Comparison of ENCODE assay signal across 7 cellular contexts in the genomic region with DNA sequence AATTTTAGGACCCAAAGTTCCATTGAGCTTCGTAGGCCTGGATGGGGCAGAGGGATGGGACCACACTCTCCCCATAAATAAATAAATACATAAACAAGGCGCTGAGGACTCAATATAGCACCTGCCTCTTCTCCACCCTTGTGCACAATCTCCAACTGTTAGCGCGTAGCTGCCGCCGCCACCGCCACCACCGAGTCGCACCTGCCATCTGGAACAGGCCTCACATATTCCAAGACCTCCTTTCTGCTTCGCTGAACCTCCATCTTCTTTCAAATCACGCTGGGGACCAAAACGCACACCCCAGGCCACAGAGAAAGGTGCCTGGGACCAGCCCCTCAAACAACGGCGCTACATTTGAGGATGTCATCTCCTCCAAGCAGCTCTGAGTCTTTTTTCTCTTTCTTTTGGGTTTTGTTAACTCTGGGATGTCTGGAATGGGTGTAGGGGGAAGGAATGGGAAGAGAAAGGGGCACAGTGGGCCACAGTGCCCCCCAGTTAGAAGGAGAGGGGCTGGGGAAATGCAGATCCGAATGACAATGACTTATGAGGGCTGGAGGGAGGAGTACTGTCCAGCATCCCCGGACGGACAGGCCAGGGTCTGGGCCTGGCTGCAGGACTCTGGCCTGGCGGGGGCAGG. TPM values are rescaled to one million over a fixed set of nuclear protein-coding genes. Genes with fewer than 3 reads are reported as not detected.
DNase-seq lines count a peak whose midpoint lies in the region; ATAC-seq and TF ChIP-seq lines count a peak whose summit lies in the region.

No MANE protein-coding gene starts in this region.

- peaks cover 4% of the 10 kb centered on the region for H3K23me2 ChIP-seq in H9 (ENCODE audit: insufficient read length, low read depth, low read length, poor library complexity, severe bottlenecking)

- H3K4me3 ChIP-seq in trophoblast cell (ENCODE audit: low read depth, low read length) = no peak overlapping the region

- H3K18ac ChIP-seq in H9 (ENCODE audit: insufficient read length, low read depth, low read length) (no peak overlapping the region), trophoblast cell (ENCODE audit: low read length) (peak overlapping the region; percentile 20)

- H4K91ac ChIP-seq in H9 (ENCODE audit: insufficient read length, low read depth, low read length) (no peak overlapping the region), trophoblast cell (ENCODE audit: low read depth, low read length) (peak overlapping the region; percentile 63)

- H3K27me3 ChIP-seq in H9 (ENCODE audit: insufficient read depth, low read length) (peaks cover 3% of the 10 kb centered on the region; the same call in 1 of the 2 replicates), trophoblast cell (ENCODE audit: insufficient read depth, low read length) (no peaks in the 10 kb centered on the region), foreskin keratinocyte (peaks cover 32% of the 10 kb centered on the region)

- H2BK5ac ChIP-seq in H9 (ENCODE audit: insufficient read length, low read length) = no peak overlapping the region
- no peak overlapping the region for H2BK5ac ChIP-seq in trophoblast cell (ENCODE audit: low read depth, low read length, poor library complexity)

- H3K4me2 ChIP-seq in H9 (ENCODE audit: insufficient read depth, insufficient read length, low read length) (no peak overlapping the region), trophoblast cell (ENCODE audit: low read length) (peak overlapping the region; percentile 88)

- H4K20me1 ChIP-seq in H9 (ENCODE audit: control insufficient read depth, insufficient read depth, insufficient read length) = no peaks in the 10 kb centered on the region

- CTCF ChIA-PET in HEK293T (lab: Yijun Ruan, JAX) = interaction anchor here (0.6 to 1.5 kb wide), 3 partner anchors 11 to 108 kb away, joined by 3 to 5 read pairs (median 3); no protein-coding TSS in a partner anchor

- H3K4ac ChIP-seq in H9 (ENCODE audit: low read depth, low read length) (no peak overlapping the region), trophoblast cell (ENCODE audit: low read depth, low read length) (no peak overlapping the region)

- no peak overlapping the region for H4K5ac ChIP-seq in H9 (ENCODE audit: insufficient read length, low read depth, low read length)

- H3K56ac ChIP-seq in H9 (ENCODE audit: insufficient read length, low read depth, low read length) = no peak overlapping the region

- H3K9ac ChIP-seq in H9 (ENCODE audit: extremely low read depth, insufficient read length, low read length) (no peak overlapping the region), trophoblast cell (ENCODE audit: low read length) (peak overlapping the region; percentile 29)

- TF ChIP-seq CTCF in H9 (conservative IDR thresholded peaks at IDR 0.05) (no peak), foreskin keratinocyte (conservative IDR thresholded peaks at IDR 0.05) (no peak)

- H3K36me3 ChIP-seq in trophoblast cell (ENCODE audit: control insufficient read depth in 1 of 2, insufficient read depth in 2 of 2, low read length in 2 of 2) = no peaks in the 10 kb centered on the region

- peak overlapping the region; percentile 62 to 63; a peak in 4 of 5 replicates for H3K4me3 Mint-ChIP-seq in H9
- H3K4me3 Mint-ChIP-seq in activated naive CD8-positive, alpha-beta T cell treated with anti-CD3 and anti-CD28 coated beads, Interleukin-2, amount 10 ng/mL, durations not matched to agents 7 days and 5 days = peak overlapping the region; percentile 88

- H3K27ac Mint-ChIP-seq in H9 = no peak overlapping the region
- peak overlapping the region; percentile 99 for H3K27ac Mint-ChIP-seq in activated naive CD8-positive, alpha-beta T cell treated with anti-CD3 and anti-CD28 coated beads, Interleukin-2, amount 10 ng/mL, durations not matched to agents 7 days and 5 days

- H3K9me3 Mint-ChIP-seq in H9 = no peaks in the 10 kb centered on the region; a peak in 1 of 5 replicates
- H3K9me3 Mint-ChIP-seq in activated naive CD8-positive, alpha-beta T cell treated with anti-CD3 and anti-CD28 coated beads, Interleukin-2, amount 10 ng/mL, durations not matched to agents 7 days and 5 days = no peaks in the 10 kb centered on the region

- H3K14ac ChIP-seq in H9 (ENCODE audit: insufficient read depth, low read length) (no peak overlapping the region), trophoblast cell (ENCODE audit: low read length) (no peak overlapping the region)

- H2BK15ac ChIP-seq in H9 (ENCODE audit: low read depth, low read length) = no peak overlapping the region

- no peak for ATAC-seq in activated naive CD8-positive, alpha-beta T cell treated with anti-CD3 and anti-CD28 coated beads, Interleukin-2, amount 10 ng/mL, durations not matched to agents 7 days and 5 days (ENCODE audit: low read depth)
- no peak for ATAC-seq in foreskin keratinocyte

- H3K27ac ChIP-seq in H9 (ENCODE audit: insufficient read length, low read depth, low read length) = no peak overlapping the region
- no peak overlapping the region for H3K27ac ChIP-seq in trophoblast cell (ENCODE audit: low read depth, low read length)
- no peak overlapping the region for H3K27ac ChIP-seq in foreskin keratinocyte

- WGBS in H9 (ENCODE audit: extremely low coverage, insufficient read length, low lambda C conversion rate) = no CpG with 5 or more reads among the region's 18 CpGs
- WGBS in trophoblast cell (ENCODE audit: extremely low coverage, insufficient coverage, insufficient read length) = no CpG with 5 or more reads among the region's 18 CpGs

- H3K27me3 Mint-ChIP-seq in H9 (ENCODE audit: low read depth) = peaks cover 72% of the 10 kb centered on the region
- H3K27me3 Mint-ChIP-seq in activated naive CD8-positive, alpha-beta T cell treated with anti-CD3 and anti-CD28 coated beads, Interleukin-2, amount 10 ng/mL, durations not matched to agents 7 days and 5 days = no peaks in the 10 kb centered on the region

- H2AFZ ChIP-seq in H9 (ENCODE audit: low read length) (no peak overlapping the region), trophoblast cell (ENCODE audit: insufficient read depth, low read length, poor library complexity) (no peak overlapping the region)

- no peak overlapping the region for H4K12ac ChIP-seq in trophoblast cell (ENCODE audit: low read depth, low read length)

- H3K23ac ChIP-seq in H9 (ENCODE audit: insufficient read length, low read depth, low read length) = no peak overlapping the region
- H3K23ac ChIP-seq in trophoblast cell (ENCODE audit: low read length) = no peak overlapping the region

- DNase-seq in H9 (no peak), NCI-H2171 treated with DMSO at 0.1 percent for 48 hours (lab: John Stamatoyannopoulos, UW) (peak; percentile 96), trophoblast cell (no peak), HEK293T (ENCODE audit: extremely low spot score) (no peak), foreskin keratinocyte (no peak), NK-92 (lab: John Stamatoyannopoulos, UW; ENCODE audit: unreplicated experiment) (no peak)
- DNase-seq in activated naive CD8-positive, alpha-beta T cell treated with anti-CD3 and anti-CD28 coated beads, Interleukin-2, amount 10 ng/mL, durations not matched to agents 7 days and 5 days = no peak

- H2BK120ac ChIP-seq in H9 (ENCODE audit: low read depth, low read length, poor library complexity, severe bottlenecking) = no peak overlapping the region
- H2BK120ac ChIP-seq in trophoblast cell (ENCODE audit: insufficient read depth, low read length, poor library complexity) = no peak overlapping the region

- H3K9me3 ChIP-seq in H9 (ENCODE audit: control insufficient read depth, low read depth, low read length) (no peaks in the 10 kb centered on the region), trophoblast cell (ENCODE audit: insufficient read depth, low read depth, low read length) (peaks cover 5% of the 10 kb centered on the region)

- POLR2A ChIA-PET in activated naive CD8-positive, alpha-beta T cell treated with anti-CD3 and anti-CD28 coated beads, Interleukin-2, amount 10 ng/mL, durations not matched to agents 7 days and 5 days (lab: Charles Lee) = interaction anchor here (0.5 to 9.2 kb wide), 17 partner anchors 9 to 1577 kb away, joined by 3 to 248 read pairs (median 6); partner anchors contain the start of genes ASXL1, C20orf203, DNMT3B and EIF2S2
- POLR2A ChIA-PET in HEK293T (lab: Yijun Ruan, JAX) = no interaction called here

- no peaks in the 10 kb centered on the region for H3K36me3 Mint-ChIP-seq in H9 (ENCODE audit: insufficient read depth in 1 of 3, low read depth in 3 of 3)
- H3K36me3 Mint-ChIP-seq in activated naive CD8-positive, alpha-beta T cell treated with anti-CD3 and anti-CD28 coated beads, Interleukin-2, amount 10 ng/mL, durations not matched to agents 7 days and 5 days = peaks cover 3% of the 10 kb centered on the region

- H3K4me1 Mint-ChIP-seq in H9 = peaks cover 35 to 39% of the 10 kb centered on the region in 2 experiments
- peaks cover 62% of the 10 kb centered on the region for H3K4me1 Mint-ChIP-seq in activated naive CD8-positive, alpha-beta T cell treated with anti-CD3 and anti-CD28 coated beads, Interleukin-2, amount 10 ng/mL, durations not matched to agents 7 days and 5 days

- H2BK12ac ChIP-seq in H9 (ENCODE audit: insufficient read length, low read depth, low read length) (no peak overlapping the region), trophoblast cell (ENCODE audit: low read length) (no peak overlapping the region)

- H2BK20ac ChIP-seq in H9 (ENCODE audit: low read depth, low read length, poor library complexity, severe bottlenecking) = no peak overlapping the region

- H4K8ac ChIP-seq in H9 (replicated peaks; ENCODE audit: insufficient read length, low read depth, low read length) (no peak overlapping the region), trophoblast cell (ENCODE audit: low read depth, low read length) (no peak overlapping the region)

- no peaks in the 10 kb centered on the region for H3K79me2 ChIP-seq in H9 (ENCODE audit: insufficient read depth, low read length)
- H3K79me2 ChIP-seq in trophoblast cell (ENCODE audit: control insufficient read depth, insufficient read depth, low read length, poor library complexity) = no peaks in the 10 kb centered on the region

- no peak overlapping the region for H3T11ph ChIP-seq in H9 (ENCODE audit: low read length)

- H3K79me1 ChIP-seq in H9 (ENCODE audit: insufficient read depth, low read depth, low read length, poor library complexity, severe bottlenecking) (no peaks in the 10 kb centered on the region), trophoblast cell (ENCODE audit: low read length) (peaks cover 9% of the 10 kb centered on the region)

- H2AK5ac ChIP-seq in H9 (ENCODE audit: insufficient read length, low read length) = no peak overlapping the region
- peak overlapping the region; percentile 74 for H2AK5ac ChIP-seq in trophoblast cell (ENCODE audit: low read length)

- no peaks in the 10 kb centered on the region for H3K4me1 ChIP-seq in H9 (ENCODE audit: insufficient read depth, low read length)
- H3K4me1 ChIP-seq in trophoblast cell (ENCODE audit: control insufficient read depth in 1 of 2, insufficient read depth in 2 of 2, low read length in 2 of 2) = peaks cover 35 to 37% of the 10 kb centered on the region in 2 experiments
- H3K4me1 ChIP-seq in foreskin keratinocyte = no peaks in the 10 kb centered on the region

RNA-seq across cellular contexts. Expression of gene NOL4L, which starts 49.7 kb away (rescaled TPM):
- 28.9 and 31.7 TPM in 2 replicates for total RNA-seq in H9 (2021)
- 10 to 100 TPM; 39.1 to 41.1 TPM for total RNA-seq in activated naive CD8-positive, alpha-beta T cell treated with anti-CD3 and anti-CD28 coated beads, Interleukin-2, amount 10 ng/mL, durations not matched to agents 7 days and 5 days
- 38.6 and 40.8 TPM in 2 replicates for polyA plus RNA-seq in trophoblast cell (2013)
- total RNA-seq in foreskin keratinocyte = 1.5 and 1.7 TPM in 2 replicates
- 0.67 and 1.4 TPM in 2 replicates for polyA plus RNA-seq in foreskin keratinocyte

Comparison
In these comparisons a context has a peak if more than half of its experiments do, and no peak if none do; other contexts are left out.
1. RNA of gene NOL4L, which starts 49.7 kb away (total RNA-seq): 39.1 to 41.1 TPM in activated naive CD8-positive, alpha-beta T cell treated with anti-CD3 and anti-CD28 coated beads, Interleukin-2, amount 10 ng/mL, durations not matched to agents 7 days and 5 days and 28.9 to 31.7 TPM in H9; 1.5 to 1.7 TPM in foreskin keratinocyte; every median in the first group is over 10 times any median in the second.